Comparison of ENCODE assay signal across 8 cellular contexts in the genomic region with DNA sequence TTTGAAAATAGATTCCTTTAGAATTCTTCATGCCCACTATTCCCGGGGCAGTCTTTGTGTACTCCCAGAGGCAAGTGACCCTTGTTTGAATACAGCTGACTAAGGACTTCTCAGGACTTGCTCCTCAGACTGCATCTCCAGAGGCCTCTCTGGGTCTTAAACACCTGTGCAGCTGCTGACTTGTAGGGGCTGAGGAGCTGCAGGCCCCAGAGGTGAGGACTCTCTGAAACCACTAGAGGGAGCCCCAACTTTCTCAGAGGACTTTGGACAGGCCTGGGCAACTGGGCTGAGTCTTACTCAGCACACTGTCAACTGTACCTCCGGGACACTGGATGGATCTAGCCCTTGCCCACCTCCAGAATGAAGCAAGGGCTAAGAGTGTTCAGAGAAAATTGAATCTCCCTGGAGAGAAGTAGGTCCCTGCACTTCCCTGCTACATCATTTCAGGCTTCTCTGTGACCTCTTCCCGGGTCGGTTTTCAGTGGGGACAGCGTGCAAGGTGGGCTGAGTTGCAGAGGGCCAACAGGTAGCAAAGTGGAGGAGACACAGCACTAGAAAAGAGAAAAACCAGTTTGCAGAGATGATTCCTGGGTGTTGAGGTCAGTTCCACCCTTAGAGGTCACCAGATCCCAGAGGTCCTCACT.
DNase-seq lines count a peak whose midpoint lies in the region; ATAC-seq lines count a peak whose summit lies in the region.

No MANE protein-coding gene starts in this region.

- ATAC-seq in GM19395 (IDR thresholded peaks at IDR 0.05; ENCODE audit: unreplicated experiment) (peak; percentile 98), HG03139 (IDR thresholded peaks at IDR 0.05; ENCODE audit: unreplicated experiment) (peak; percentile 98)

- H3K27ac Mint-ChIP-seq in activated naive CD8-positive, alpha-beta T cell treated with anti-CD3 and anti-CD28 coated beads for 36 hours: no peak overlapping the region

- DNase-seq in DMS153 treated with DMSO at 0.1 percent for 48 hours (lab: John Stamatoyannopoulos, UW; ENCODE audit: unreplicated experiment): peak; percentile 17
- no peak for DNase-seq in DMS153 (lab: John Stamatoyannopoulos, UW)
- DNase-seq in NCI-H446 (lab: John Stamatoyannopoulos, UW): peak; percentile 46 to 78
- peak; percentile 6 for DNase-seq in activated naive CD8-positive, alpha-beta T cell treated with anti-CD3 and anti-CD28 coated beads for 36 hours
- peak; percentile 50 for DNase-seq in iris pigment epithelial cell (ENCODE audit: low read depth)
- DNase-seq in anterior cingulate cortex (lab: John Stamatoyannopoulos, UW): no peak

- peaks cover 4% of the 10 kb centered on the region for H3K36me3 Mint-ChIP-seq in activated naive CD8-positive, alpha-beta T cell treated with anti-CD3 and anti-CD28 coated beads for 36 hours

- peaks cover 3% of the 10 kb centered on the region for H3K9me3 Mint-ChIP-seq in activated naive CD8-positive, alpha-beta T cell treated with anti-CD3 and anti-CD28 coated beads for 36 hours

- no peaks in the 10 kb centered on the region for H3K27me3 Mint-ChIP-seq in activated naive CD8-positive, alpha-beta T cell treated with anti-CD3 and anti-CD28 coated beads for 36 hours

- H3K4me3 Mint-ChIP-seq in activated naive CD8-positive, alpha-beta T cell treated with anti-CD3 and anti-CD28 coated beads for 36 hours: no peak overlapping the region

- no peaks in the 10 kb centered on the region for H3K4me1 Mint-ChIP-seq in activated naive CD8-positive, alpha-beta T cell treated with anti-CD3 and anti-CD28 coated beads for 36 hours

Comparison
In these comparisons a context has a peak if more than half of its experiments do, and no peak if none do; other contexts are left out.
1. DNase-seq: peak in DMS153 treated with DMSO at 0.1 percent for 48 hours (single experiment), NCI-H446 (2 of 2), activated naive CD8-positive, alpha-beta T cell treated with anti-CD3 and anti-CD28 coated beads for 36 hours (single experiment) and iris pigment epithelial cell (single experiment); none in DMS153 (single experiment) and anterior cingulate cortex (0 of 58).